Comparison of ENCODE assay signal across 8 cellular contexts in genomic region chr6:125918681-125919566, GRCh38. TPM values are rescaled to one million over a fixed set of nuclear protein-coding genes. Genes with fewer than 3 reads are reported as not detected.
A peak's percentile ranks its signal among the peaks of the same experiment; 100 is the strongest.
DNase-seq lines count a peak whose midpoint lies in the region; ATAC-seq, FAIRE-seq and TF ChIP-seq lines count a peak whose summit lies in the region.

No MANE protein-coding gene starts in this region.

- DNase-seq in Caki2 (ENCODE audit: low read depth) (peak; percentile 92), PC-9 (peak; percentile 59 to 99), astrocyte of the hippocampus (ENCODE audit: low read depth, low spot score) (peak; percentile 80), kidney (no peak), NCI-H1694 treated with DMSO at 0.1 percent for 48 hours (lab: John Stamatoyannopoulos, UW) (no peak)
- peak; percentile 37 to 53 for DNase-seq in stimulated activated CD4-positive, alpha-beta T cell treated with anti-CD3 and anti-CD28 coated beads, Interleukin-2, amount 100 ng/mL, for 24 hours

- intact Hi-C loops in PC-9 (cut with micrococcal nuclease; ENCODE audit: unreplicated experiment), result loop anchor here (1.0 to 2.0 kb wide), 3 partner anchors 27 to 47 kb away; partner anchors contain the start of gene HINT3
- intact Hi-C loops in kidney (cut with DNase I), result no loop called here

- no peaks in the 10 kb centered on the region for H3K9me3 ChIP-seq in PC-9 (ENCODE audit: insufficient read depth, low read depth)
- H3K9me3 ChIP-seq in kidney (ENCODE audit: control insufficient read depth in 1 of 2, low read length in 2 of 2), result no peaks in the 10 kb centered on the region

- H3K4me2 ChIP-seq in PC-9, result peak overlapping the region; percentile 74

- H3K4me1 ChIP-seq in PC-9 (replicated peaks; ENCODE audit: insufficient read depth), result peaks cover 75% of the 10 kb centered on the region
- peaks cover 4 to 10% of the 10 kb centered on the region in 2 donors for H3K4me1 ChIP-seq in kidney (ENCODE audit: control insufficient read depth in 1 of 2, insufficient read depth in 1 of 2, low read depth in 1 of 2, low read length in 2 of 2)

- H3K27ac ChIP-seq in PC-9 (peak overlapping the region; percentile 98), kidney (ENCODE audit: low read depth in 2 of 2, low read length in 2 of 2) (peak overlapping the region; percentile 81 to 97)

- POLR2A ChIA-PET in PC-9 (lab: Charles Lee; ENCODE audit: unreplicated experiment), result interaction anchor here (0.5 to 1.3 kb wide), 9 partner anchors 21 to 717 kb away, joined by 3 to 18 read pairs (median 5); no protein-coding TSS in a partner anchor

- peak overlapping the region; percentile 82 to 83 for H3K9ac ChIP-seq in kidney (ENCODE audit: low read length in 2 of 2)

- H2AFZ ChIP-seq in PC-9, result peak overlapping the region; percentile 34; the same call in 1 of the 2 replicates

- H4K20me1 ChIP-seq in PC-9 (ENCODE audit: insufficient read depth), result no peaks in the 10 kb centered on the region

- H3K4me3 ChIP-seq in PC-9 (peak overlapping the region; percentile 71), kidney (ENCODE audit: low read length in 2 of 2) (peak overlapping the region; percentile 59 to 77)

- peak; percentile 98 for ATAC-seq in GM19395 (IDR thresholded peaks at IDR 0.05; ENCODE audit: unreplicated experiment)
- ATAC-seq in HG03439 (IDR thresholded peaks at IDR 0.05; ENCODE audit: unreplicated experiment), result peak; percentile 96

- no peaks in the 10 kb centered on the region for H3K9me2 ChIP-seq in PC-9 (ENCODE audit: insufficient read depth)

- TF ChIP-seq CTCF in PC-9 (conservative IDR thresholded peaks at IDR 0.05), result no peak
- TF ChIP-seq CTCF in kidney (IDR thresholded peaks at IDR 0.05; ENCODE audit: borderline replicate concordance, extremely low read depth, insufficient read depth), result no peak

- peaks cover 41% of the 10 kb centered on the region for H3F3A ChIP-seq in PC-9 (ENCODE audit: insufficient read depth, low read depth)

- no TSS peak for BruUV-seq in PC-9 (replicated peaks; lab: Mats Ljungman, UMichigan)

- in situ Hi-C loops in Caki2 (cut with HindIII; ENCODE audit: low pct_unique_long_range_greater_than_20kb, low sequenced_read_pairs), result no loop called here

- peak; percentile 85 for FAIRE-seq in kidney (lab: Jason Lieb, UNC)

- CTCF ChIA-PET in PC-9 (lab: Charles Lee), result interaction anchor here (0.9 to 2.6 kb wide), 3 partner anchors 37 to 121 kb away, joined by 3 to 12 read pairs (median 10); partner anchors contain the start of gene HINT3

- no peaks in the 10 kb centered on the region for H3K27me3 ChIP-seq in PC-9 (ENCODE audit: insufficient read depth, low read depth)

- H3K36me3 ChIP-seq in PC-9 (ENCODE audit: low read depth), result peaks cover 51% of the 10 kb centered on the region
- peaks cover 38 to 60% of the 10 kb centered on the region in 2 donors for H3K36me3 ChIP-seq in kidney (ENCODE audit: control insufficient read depth in 1 of 2, insufficient read depth in 2 of 2, low read length in 2 of 2)

- peaks cover 44% of the 10 kb centered on the region for H3K79me2 ChIP-seq in PC-9 (ENCODE audit: low read depth)

RNA-seq across cellular contexts. Expression of gene HINT3, which starts 37.6 kb away (rescaled TPM):
- 5.5 and 6.6 TPM in 2 replicates for total RNA-seq in Caki2 (2014; rRNA removed; shearing (Covaris generic); ENCODE audit: low replicate concordance)
- total RNA-seq in PC-9 (2021), result 13.6 and 14.4 TPM in 2 replicates
- 21.4 TPM for total RNA-seq in kidney
- polyA plus RNA-seq in kidney (ENCODE audit: insufficient read depth, low read depth, low replicate concordance), result 18.9 TPM

Comparison
In these comparisons a context has a peak if more than half of its experiments do, and no peak if none do; other contexts are left out.
1. DNase-seq: peak in Caki2 (single experiment), PC-9 (2 of 2), astrocyte of the hippocampus (single experiment) and stimulated activated CD4-positive, alpha-beta T cell treated with anti-CD3 and anti-CD28 coated beads, Interleukin-2, amount 100 ng/mL, for 24 hours (2 of 2); none in kidney (single experiment) and NCI-H1694 treated with DMSO at 0.1 percent for 48 hours (single experiment).